Comparison of ENCODE assay signal across 32 cellular contexts in the genomic region with DNA sequence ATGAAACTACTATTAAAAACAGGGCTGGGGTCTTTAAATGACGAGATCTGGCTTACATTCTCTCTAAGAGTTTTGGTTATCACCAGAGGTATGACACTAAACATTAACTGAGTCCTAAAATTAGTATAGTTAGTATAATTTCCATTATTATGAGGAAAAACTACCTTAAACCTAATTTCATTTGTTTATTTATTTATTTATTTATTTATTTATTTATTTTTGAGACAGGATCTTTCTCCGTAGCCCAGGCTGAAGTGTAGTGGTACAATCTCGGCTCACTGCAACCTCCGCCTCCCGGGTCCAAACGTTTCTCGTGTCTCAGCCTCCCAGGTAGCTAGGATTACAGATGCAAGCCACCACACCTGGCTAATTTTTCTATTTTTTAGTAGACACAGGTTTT.
"Had no signal": no experiment of that assay in that cellular context is flagged by ENCODE, and none has a peak within 500 bp of the region (broad histone marks: within the 10 kb centered on the region; RNA-seq: fewer than 3 reads in every experiment).

No MANE protein-coding gene starts in this region.

- ATAC-seq: activated naive CD4-positive, alpha-beta T cell treated with anti-CD3 and anti-CD28 coated beads, Interleukin-2, amount 50 U/mL, for 72 hours; activated naive CD8-positive, alpha-beta T cell treated with anti-CD3 and anti-CD28 coated beads, Interleukin-2, amount 50 U/mL, for 24 hours; activated T-cell treated with anti-CD3 and anti-CD28 coated beads, Interleukin-2, amount 50 U/mL, for 4 hours; activated T-cell treated with anti-CD3 and anti-CD28 coated beads, Interleukin-2, amount 50 U/mL, for 72 hours; activated T-helper 17 cell treated with anti-CD3 and anti-CD28 coated beads, Interleukin-2, amount 50 U/mL, for 72 hours; body of pancreas had no signal

- H3K9me3 ChIP-seq: adrenal gland, ascending aorta, body of pancreas, breast epithelium had no signal

- H3K36me3 ChIP-seq: adrenal gland, brain microvascular endothelial cell, breast epithelium had no signal

- FAIRE-seq: astrocyte, bronchial epithelial cell had no signal

- DNase-seq: activated effector memory CD4-positive, alpha-beta T cell treated with anti-CD3 and anti-CD28 coated beads, Interleukin-2, amount 50 U/mL, for 16 hours; activated effector memory CD4-positive, alpha-beta T cell treated with Interleukin-2 at 50 U/mL for 16 hours; activated gamma-delta T cell; activated gamma-delta T cell treated with Interleukin-2 at 50 U/mL for 16 hours; activated naive CD4-positive, alpha-beta T cell; activated naive CD4-positive, alpha-beta T cell treated with anti-CD3 and anti-CD28 coated beads for 36 hours; activated naive CD4-positive, alpha-beta T cell treated with anti-CD3 and anti-CD28 coated beads, Interleukin-2, amount 10 ng/mL, durations not matched to agents 7 days and 5 days; activated naive CD4-positive, alpha-beta T cell treated with anti-CD3 and anti-CD28 coated beads, Interleukin-2, amount 50 U/mL, for 16 hours; activated naive CD4-positive, alpha-beta T cell treated with Interleukin-2 at 50 U/mL for 16 hours; activated naive CD8-positive, alpha-beta T cell treated with anti-CD3 and anti-CD28 coated beads for 36 hours; activated naive CD8-positive, alpha-beta T cell treated with anti-CD3 and anti-CD28 coated beads, Interleukin-2, amount 10 ng/mL, durations not matched to agents 7 days and 5 days; activated naive CD8-positive, alpha-beta T cell treated with anti-CD3 and anti-CD28 coated beads, Interleukin-2, amount 50 U/mL, for 24 hours; activated T-cell treated with anti-CD3 and anti-CD28 coated beads, Interleukin-2, amount 50 U/mL, for 4 hours; activated T-cell treated with anti-CD3 and anti-CD28 coated beads, Interleukin-2, amount 50 U/mL, for 48 hours; activated T-cell treated with anti-CD3 and anti-CD28 coated beads, Interleukin-2, amount 50 U/mL, for 72 hours; adrenal gland; amniotic stem cell; amygdala; anterior cingulate cortex; aorta; body of pancreas; brain microvascular endothelial cell; caudate nucleus; central memory CD4-positive, alpha-beta T cell; cerebellar nuclear complex had no signal

- H3K27ac ChIP-seq: adrenal gland, ascending aorta, body of pancreas, brain microvascular endothelial cell, breast epithelium, cardiac muscle cell had no signal

- H3K4me3 ChIP-seq: adrenal gland, ascending aorta, body of pancreas, breast epithelium, cardiac muscle cell had no signal

- H3K4me1 ChIP-seq: ascending aorta, breast epithelium had no signal
